1 cellular context compared by ENCODE assay signal in genomic region chr1:153583514-153583913, GRCh38.
A peak's percentile ranks its signal among the peaks of the same experiment; 100 is the strongest.
TF ChIP-seq lines count a peak whose summit lies in the region.

No MANE protein-coding gene starts in this region.

TF ChIP-seq in K562, 482 proteins besides CTCF, POLR2A, EP300 and RAD21:
- peak; percentile 51 for TF ChIP-seq CBFA2T3 (IDR thresholded peaks at IDR 0.05)
